ENCODE assay signal across 2 cellular contexts in the genomic region with DNA sequence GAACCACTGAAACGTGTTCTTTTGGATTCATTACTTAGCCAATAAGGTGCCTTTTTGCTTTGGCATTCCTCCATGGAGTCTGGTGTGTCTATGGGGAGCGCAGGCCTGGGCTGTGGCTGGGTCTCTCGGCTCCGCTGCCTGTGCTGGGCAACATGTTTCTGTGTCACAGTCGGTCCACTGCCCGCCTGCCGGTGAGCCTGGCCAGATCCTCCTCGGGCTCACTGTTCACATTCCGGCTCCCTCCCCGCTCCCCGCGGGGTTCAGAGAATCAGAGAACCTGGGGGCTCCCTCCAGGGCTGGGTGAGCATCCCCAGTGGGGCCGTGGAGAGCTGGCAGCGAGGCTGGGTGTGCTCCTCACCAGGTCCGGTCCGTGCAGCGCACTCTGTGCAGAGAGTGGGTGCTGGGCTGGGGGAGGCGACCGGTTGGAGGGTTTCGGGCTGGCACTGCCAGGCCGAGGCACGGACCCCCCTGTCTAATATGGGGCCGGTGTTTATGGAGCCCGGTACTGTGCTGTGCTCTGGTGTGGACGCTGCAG.
TF ChIP-seq lines count a peak whose summit lies in the region.

No MANE protein-coding gene starts in this region.

TF ChIP-seq in SK-N-SH, 30 proteins besides CTCF, POLR2A, EP300 and RAD21 (continued from another document):
- TF ChIP-seq, protein P1, sequence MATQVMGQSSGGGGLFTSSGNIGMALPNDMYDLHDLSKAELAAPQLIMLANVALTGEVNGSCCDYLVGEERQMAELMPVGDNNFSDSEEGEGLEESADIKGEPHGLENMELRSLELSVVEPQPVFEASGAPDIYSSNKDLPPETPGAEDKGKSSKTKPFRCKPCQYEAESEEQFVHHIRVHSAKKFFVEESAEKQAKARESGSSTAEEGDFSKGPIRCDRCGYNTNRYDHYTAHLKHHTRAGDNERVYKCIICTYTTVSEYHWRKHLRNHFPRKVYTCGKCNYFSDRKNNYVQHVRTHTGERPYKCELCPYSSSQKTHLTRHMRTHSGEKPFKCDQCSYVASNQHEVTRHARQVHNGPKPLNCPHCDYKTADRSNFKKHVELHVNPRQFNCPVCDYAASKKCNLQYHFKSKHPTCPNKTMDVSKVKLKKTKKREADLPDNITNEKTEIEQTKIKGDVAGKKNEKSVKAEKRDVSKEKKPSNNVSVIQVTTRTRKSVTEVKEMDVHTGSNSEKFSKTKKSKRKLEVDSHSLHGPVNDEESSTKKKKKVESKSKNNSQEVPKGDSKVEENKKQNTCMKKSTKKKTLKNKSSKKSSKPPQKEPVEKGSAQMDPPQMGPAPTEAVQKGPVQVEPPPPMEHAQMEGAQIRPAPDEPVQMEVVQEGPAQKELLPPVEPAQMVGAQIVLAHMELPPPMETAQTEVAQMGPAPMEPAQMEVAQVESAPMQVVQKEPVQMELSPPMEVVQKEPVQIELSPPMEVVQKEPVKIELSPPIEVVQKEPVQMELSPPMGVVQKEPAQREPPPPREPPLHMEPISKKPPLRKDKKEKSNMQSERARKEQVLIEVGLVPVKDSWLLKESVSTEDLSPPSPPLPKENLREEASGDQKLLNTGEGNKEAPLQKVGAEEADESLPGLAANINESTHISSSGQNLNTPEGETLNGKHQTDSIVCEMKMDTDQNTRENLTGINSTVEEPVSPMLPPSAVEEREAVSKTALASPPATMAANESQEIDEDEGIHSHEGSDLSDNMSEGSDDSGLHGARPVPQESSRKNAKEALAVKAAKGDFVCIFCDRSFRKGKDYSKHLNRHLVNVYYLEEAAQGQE (IDR thresholded peaks at IDR 0.05; ENCODE audit: low read depth, low read length): no peak
- TF ChIP-seq FOXM1 (IDR thresholded peaks at IDR 0.05; ENCODE audit: low read depth) (no peak), ELF1 (IDR thresholded peaks at IDR 0.05) (no peak), POLR2AphosphoS5 (IDR thresholded peaks at IDR 0.05; ENCODE audit: low read depth, low read length) (no peak), TEAD4 (IDR thresholded peaks at IDR 0.05; ENCODE audit: borderline replicate concordance, insufficient read depth) (no peak), MXI1 (IDR thresholded peaks at IDR 0.05; ENCODE audit: low read depth, low read length) (no peak), FOXJ3 (CRISPR knock-in tag; IDR thresholded peaks at IDR 0.05) (no peak), FOSL2 (IDR thresholded peaks at IDR 0.05; ENCODE audit: borderline replicate concordance, low read depth) (no peak)
- TF ChIP-seq, protein P2, sequence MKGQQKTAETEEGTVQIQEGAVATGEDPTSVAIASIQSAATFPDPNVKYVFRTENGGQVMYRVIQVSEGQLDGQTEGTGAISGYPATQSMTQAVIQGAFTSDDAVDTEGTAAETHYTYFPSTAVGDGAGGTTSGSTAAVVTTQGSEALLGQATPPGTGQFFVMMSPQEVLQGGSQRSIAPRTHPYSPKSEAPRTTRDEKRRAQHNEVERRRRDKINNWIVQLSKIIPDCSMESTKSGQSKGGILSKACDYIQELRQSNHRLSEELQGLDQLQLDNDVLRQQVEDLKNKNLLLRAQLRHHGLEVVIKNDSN (IDR thresholded peaks at IDR 0.05; ENCODE audit: borderline replicate concordance, low read depth): no peak
- TF ChIP-seq, protein P3, sequence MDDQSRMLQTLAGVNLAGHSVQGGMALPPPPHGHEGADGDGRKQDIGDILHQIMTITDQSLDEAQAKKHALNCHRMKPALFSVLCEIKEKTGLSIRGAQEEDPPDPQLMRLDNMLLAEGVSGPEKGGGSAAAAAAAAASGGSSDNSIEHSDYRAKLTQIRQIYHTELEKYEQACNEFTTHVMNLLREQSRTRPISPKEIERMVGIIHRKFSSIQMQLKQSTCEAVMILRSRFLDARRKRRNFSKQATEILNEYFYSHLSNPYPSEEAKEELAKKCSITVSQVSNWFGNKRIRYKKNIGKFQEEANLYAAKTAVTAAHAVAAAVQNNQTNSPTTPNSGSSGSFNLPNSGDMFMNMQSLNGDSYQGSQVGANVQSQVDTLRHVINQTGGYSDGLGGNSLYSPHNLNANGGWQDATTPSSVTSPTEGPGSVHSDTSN (IDR thresholded peaks at IDR 0.05): no peak
- TF ChIP-seq, protein P4, sequence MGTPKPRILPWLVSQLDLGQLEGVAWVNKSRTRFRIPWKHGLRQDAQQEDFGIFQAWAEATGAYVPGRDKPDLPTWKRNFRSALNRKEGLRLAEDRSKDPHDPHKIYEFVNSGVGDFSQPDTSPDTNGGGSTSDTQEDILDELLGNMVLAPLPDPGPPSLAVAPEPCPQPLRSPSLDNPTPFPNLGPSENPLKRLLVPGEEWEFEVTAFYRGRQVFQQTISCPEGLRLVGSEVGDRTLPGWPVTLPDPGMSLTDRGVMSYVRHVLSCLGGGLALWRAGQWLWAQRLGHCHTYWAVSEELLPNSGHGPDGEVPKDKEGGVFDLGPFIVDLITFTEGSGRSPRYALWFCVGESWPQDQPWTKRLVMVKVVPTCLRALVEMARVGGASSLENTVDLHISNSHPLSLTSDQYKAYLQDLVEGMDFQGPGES (IDR thresholded peaks at IDR 0.05; ENCODE audit: low read depth, low read length): no peak

TF ChIP-seq in SK-N-SH treated with all-trans-retinoic acid at 6 μM for 48 hours, 23 proteins besides CTCF, POLR2A, EP300 and RAD21 (continued from another document):
- TF ChIP-seq, protein P5, sequence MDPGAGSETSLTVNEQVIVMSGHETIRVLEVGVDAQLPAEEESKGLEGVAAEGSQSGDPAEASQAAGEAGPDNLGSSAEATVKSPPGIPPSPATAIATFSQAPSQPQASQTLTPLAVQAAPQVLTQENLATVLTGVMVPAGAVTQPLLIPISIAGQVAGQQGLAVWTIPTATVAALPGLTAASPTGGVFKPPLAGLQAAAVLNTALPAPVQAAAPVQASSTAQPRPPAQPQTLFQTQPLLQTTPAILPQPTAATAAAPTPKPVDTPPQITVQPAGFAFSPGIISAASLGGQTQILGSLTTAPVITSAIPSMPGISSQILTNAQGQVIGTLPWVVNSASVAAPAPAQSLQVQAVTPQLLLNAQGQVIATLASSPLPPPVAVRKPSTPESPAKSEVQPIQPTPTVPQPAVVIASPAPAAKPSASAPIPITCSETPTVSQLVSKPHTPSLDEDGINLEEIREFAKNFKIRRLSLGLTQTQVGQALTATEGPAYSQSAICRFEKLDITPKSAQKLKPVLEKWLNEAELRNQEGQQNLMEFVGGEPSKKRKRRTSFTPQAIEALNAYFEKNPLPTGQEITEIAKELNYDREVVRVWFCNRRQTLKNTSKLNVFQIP (CRISPR knock-in tag; IDR thresholded peaks at IDR 0.05; ENCODE audit: borderline replicate concordance, low read depth): no peak
- TF ChIP-seq ZFP30 (CRISPR knock-in tag; IDR thresholded peaks at IDR 0.05) (no peak), TCF4 (CRISPR knock-in tag; IDR thresholded peaks at IDR 0.05; ENCODE audit: borderline replicate concordance) (no peak), ESRRG (CRISPR knock-in tag; IDR thresholded peaks at IDR 0.05) (no peak), BACH2 (CRISPR knock-in tag; IDR thresholded peaks at IDR 0.05; ENCODE audit: borderline replicate concordance) (no peak), ZNF70 (CRISPR knock-in tag; IDR thresholded peaks at IDR 0.05) (no peak), SNAI2 (CRISPR knock-in tag; IDR thresholded peaks at IDR 0.05) (no peak), ZNF565 (CRISPR knock-in tag; conservative IDR thresholded peaks at IDR 0.05; ENCODE audit: low read depth) (no peak), PPARA (CRISPR knock-in tag; IDR thresholded peaks at IDR 0.05; ENCODE audit: borderline replicate concordance) (no peak), RARB (CRISPR knock-in tag; IDR thresholded peaks at IDR 0.05) (no peak)
